Comparison of ENCODE assay signal across 15 cellular contexts in the genomic region with DNA sequence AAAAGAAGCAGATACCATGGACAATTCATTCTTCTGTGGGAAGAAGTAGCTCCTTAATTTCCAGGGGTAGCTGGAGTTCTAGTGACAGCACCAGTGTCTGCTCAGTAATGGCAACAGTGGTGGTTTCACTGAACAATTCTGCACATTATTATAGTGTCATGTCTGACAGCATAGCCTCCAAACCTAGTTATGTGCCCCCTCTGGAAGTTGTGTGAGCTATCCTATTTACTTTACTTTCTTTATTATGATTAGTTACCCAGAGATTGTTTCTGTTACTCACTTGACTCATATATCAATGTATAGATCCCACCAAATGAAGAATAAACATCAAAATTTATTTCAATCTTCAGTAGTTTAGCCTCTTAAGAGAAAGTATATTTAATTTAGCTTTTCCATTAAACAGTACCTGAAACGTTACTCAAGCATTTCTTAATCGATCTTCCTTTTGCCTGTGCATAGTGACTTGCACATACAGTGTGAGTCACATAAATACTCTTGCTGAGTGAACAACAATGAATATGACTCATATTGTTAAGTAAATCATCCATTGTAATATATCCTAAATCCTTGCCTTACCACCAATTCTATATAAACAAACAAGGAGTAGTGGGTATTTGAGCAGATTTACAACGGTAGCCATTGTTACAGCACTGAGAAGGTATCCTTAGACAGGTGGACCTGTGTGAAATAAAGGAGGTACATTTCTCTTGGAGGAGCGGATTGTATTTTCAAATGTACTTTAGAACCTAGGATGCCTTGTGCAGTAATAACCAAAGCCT.
A peak's percentile ranks its signal among the peaks of the same experiment; 100 is the strongest.
DNase-seq lines count a peak whose midpoint lies in the region; TF ChIP-seq lines count a peak whose summit lies in the region.
"Had no signal": no experiment of that assay in that cellular context is flagged by ENCODE, and none has a peak within 500 bp of the region (broad histone marks: within the 10 kb centered on the region; RNA-seq: fewer than 3 reads in every experiment).

No MANE protein-coding gene starts in this region.

- WGBS in GM23248 (ENCODE audit: low coverage in 1 of 2, low lambda C conversion rate in 2 of 2, missing lambda C conversion rate in 2 of 2), 2 experiments, result 27 to 34% methylated on average over 4 of the region's 4 CpGs

- in situ Hi-C loops in GM23248 (cut with MboI), result no loop called here

- H3K4me1 ChIP-seq in GM23248 (ENCODE audit: insufficient read depth), result peaks cover 21% of the 10 kb centered on the region
- peaks cover 19% of the 10 kb centered on the region for H3K4me1 ChIP-seq in SJSA1 (replicated peaks)
- H3K4me1 ChIP-seq in skeletal muscle satellite cell (ENCODE audit: control insufficient read depth, insufficient read depth, low read length), result peaks cover 26% of the 10 kb centered on the region
- H3K4me1 ChIP-seq in effector memory CD4-positive, alpha-beta T cell (ENCODE audit: control insufficient read depth, insufficient read depth, low read length, poor library complexity, severe bottlenecking), result no peaks in the 10 kb centered on the region
- no peaks in the 10 kb centered on the region for H3K4me1 ChIP-seq in BE2C
- no peaks in the 10 kb centered on the region for H3K4me1 ChIP-seq in MM.1S (ENCODE audit: low read length)
- H3K4me1 ChIP-seq: Caco-2 had no signal

- H3K4me2 ChIP-seq in GM23248 (ENCODE audit: unreplicated experiment) (peak overlapping the region; percentile 38), skeletal muscle satellite cell (ENCODE audit: low read length) (peak overlapping the region; percentile 43), MM.1S (ENCODE audit: low read depth, low read length) (no peak overlapping the region)

- H2AFZ ChIP-seq in GM23248 (no peak overlapping the region), MM.1S (ENCODE audit: low read length) (no peak overlapping the region)

- no peaks in the 10 kb centered on the region for H3K79me2 ChIP-seq in GM23248 (ENCODE audit: insufficient read depth)
- H3K79me2 ChIP-seq in MM.1S (ENCODE audit: low read length), result no peaks in the 10 kb centered on the region

- H3K9me2 ChIP-seq in GM23248 (ENCODE audit: insufficient read depth) (no peaks in the 10 kb centered on the region), MM.1S (replicated peaks; ENCODE audit: insufficient read depth, low read length) (no peaks in the 10 kb centered on the region)

- no peaks in the 10 kb centered on the region for H3K27me3 ChIP-seq in GM23248 (replicated peaks; ENCODE audit: insufficient read depth)
- no peaks in the 10 kb centered on the region for H3K27me3 ChIP-seq in SJSA1 (replicated peaks)
- H3K27me3 ChIP-seq in skeletal muscle satellite cell (ENCODE audit: control insufficient read depth, insufficient read depth, low read length), result no peaks in the 10 kb centered on the region
- H3K27me3 ChIP-seq in effector memory CD4-positive, alpha-beta T cell (replicated peaks; ENCODE audit: control insufficient read depth, insufficient read depth, low read length, poor library complexity, severe bottlenecking), result no peaks in the 10 kb centered on the region
- H3K27me3 ChIP-seq in BE2C, result no peaks in the 10 kb centered on the region
- H3K27me3 ChIP-seq in MM.1S (replicated peaks; ENCODE audit: insufficient read depth, low read length), result 0 out of 2 replicates have a peak, but pooled peaks cover 5% of the 10 kb centered on the region

- TF ChIP-seq CTCF in BE2C (IDR thresholded peaks at IDR 0.05; ENCODE audit: low read depth, low read length) (no peak), MM.1S (IDR thresholded peaks at IDR 0.05; ENCODE audit: low read length) (no peak)

- H3F3A ChIP-seq in GM23248 (ENCODE audit: insufficient read depth) (peaks cover 15% of the 10 kb centered on the region), MM.1S (ENCODE audit: insufficient read depth, low read length) (no peaks in the 10 kb centered on the region)

- H3K9me3 ChIP-seq in GM23248 (ENCODE audit: low read depth) (no peaks in the 10 kb centered on the region), SJSA1 (replicated peaks) (no peaks in the 10 kb centered on the region), skeletal muscle satellite cell (replicated peaks; ENCODE audit: low read length) (no peaks in the 10 kb centered on the region), BE2C (no peaks in the 10 kb centered on the region), MM.1S (replicated peaks; ENCODE audit: insufficient read depth, low read length) (no peaks in the 10 kb centered on the region)
- H3K9me3 ChIP-seq in effector memory CD4-positive, alpha-beta T cell (ENCODE audit: control insufficient read depth, low read length), result no peaks in the 10 kb centered on the region
- H3K9me3 ChIP-seq: Caco-2 had no signal

- DNase-seq in GM23248, result peak; percentile 89
- DNase-seq in SJSA1 (ENCODE audit: low read depth in 1 of 2, low spot score in 2 of 2), result peak in 1 of 2 experiments; percentile 65
- peak; percentile 93 for DNase-seq in fibroblast of gingiva (ENCODE audit: low read depth)
- no peak for DNase-seq in effector memory CD4-positive, alpha-beta T cell
- no peak for DNase-seq in BE2C
- DNase-seq in NCI-H1930 (lab: John Stamatoyannopoulos, UW), result no peak
- no peak for DNase-seq in MM.1S
- DNase-seq: Caco-2; effector memory CD8-positive, alpha-beta T cell; KG1; OCI-M1; retina; substantia nigra; T1000 had no signal

- H3K9ac ChIP-seq in GM23248, result peak overlapping the region; percentile 47
- H3K9ac ChIP-seq in skeletal muscle satellite cell (ENCODE audit: low read depth, low read length), result no peak overlapping the region
- no peak overlapping the region for H3K9ac ChIP-seq in MM.1S (ENCODE audit: low read length)

- H3K4me3 ChIP-seq in GM23248, result 0 out of 2 replicates have a peak overlapping the region, but pooled peaks have one; percentile 28
- H3K4me3 ChIP-seq in SJSA1, result no peak overlapping the region
- H3K4me3 ChIP-seq in skeletal muscle satellite cell (ENCODE audit: low read length), result no peak overlapping the region
- no peak overlapping the region for H3K4me3 ChIP-seq in effector memory CD4-positive, alpha-beta T cell (ENCODE audit: insufficient read depth, low read depth, low read length, poor library complexity, severe bottlenecking)
- H3K4me3 ChIP-seq in BE2C (ENCODE audit: low read depth, low read length), result no peak overlapping the region
- no peak overlapping the region for H3K4me3 ChIP-seq in MM.1S (ENCODE audit: low read length)

- H3K27ac ChIP-seq in GM23248 (peak overlapping the region; percentile 77), SJSA1 (peak overlapping the region; percentile 39), MM.1S (ENCODE audit: low read length) (no peak overlapping the region)
- H3K27ac ChIP-seq in effector memory CD4-positive, alpha-beta T cell (ENCODE audit: insufficient read depth, low read length, poor library complexity, severe bottlenecking), result no peak overlapping the region

- H4K20me1 ChIP-seq in GM23248 (ENCODE audit: insufficient read depth) (no peaks in the 10 kb centered on the region), MM.1S (ENCODE audit: insufficient read depth, low read length) (no peaks in the 10 kb centered on the region)

- no peaks in the 10 kb centered on the region for H3K36me3 ChIP-seq in GM23248 (ENCODE audit: low read depth)
- H3K36me3 ChIP-seq in SJSA1, result no peaks in the 10 kb centered on the region
- no peaks in the 10 kb centered on the region for H3K36me3 ChIP-seq in skeletal muscle satellite cell (ENCODE audit: insufficient read depth, low read length)
- H3K36me3 ChIP-seq in effector memory CD4-positive, alpha-beta T cell (ENCODE audit: control insufficient read depth, insufficient read depth, low read length), result no peaks in the 10 kb centered on the region
- H3K36me3 ChIP-seq in BE2C, result no peaks in the 10 kb centered on the region
- H3K36me3 ChIP-seq in MM.1S (replicated peaks; ENCODE audit: insufficient read depth, low read length), result no peaks in the 10 kb centered on the region

Comparison
In these comparisons a context has a peak if more than half of its experiments do, and no peak if none do; other contexts are left out.
1. DNase-seq: peak in GM23248 (single experiment) and fibroblast of gingiva (single experiment); none in effector memory CD4-positive, alpha-beta T cell (0 of 3), BE2C (single experiment), NCI-H1930 (0 of 2) and MM.1S (single experiment).
2. H3K27ac ChIP-seq: peak in GM23248 (single experiment) and SJSA1 (single experiment); none in effector memory CD4-positive, alpha-beta T cell (single experiment) and MM.1S (single experiment).